23 cellular contexts compared by ENCODE assay signal in the genomic region with DNA sequence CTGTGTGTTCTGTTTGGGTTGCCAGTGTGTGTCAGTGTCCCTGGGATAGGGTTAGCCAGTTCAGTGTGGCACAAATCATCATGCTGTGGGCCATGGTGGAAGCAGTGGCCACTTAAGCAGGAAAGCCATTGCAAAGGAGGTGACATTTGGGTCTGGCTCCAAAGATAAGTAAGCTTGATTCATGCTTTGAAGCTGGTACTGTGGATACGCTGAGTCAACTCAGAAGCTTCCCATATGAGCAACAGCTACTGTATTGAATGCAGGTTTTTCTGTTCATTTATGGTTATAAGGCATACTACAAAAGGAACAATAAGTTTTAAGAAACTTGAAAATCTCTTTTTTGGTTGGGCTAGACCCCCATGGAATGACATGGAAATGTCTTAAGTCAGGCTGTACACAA.
"Had no signal": no experiment of that assay in that cellular context is flagged by ENCODE, and none has a peak within 500 bp of the region (broad histone marks: within the 10 kb centered on the region; RNA-seq: fewer than 3 reads in every experiment).

No MANE protein-coding gene starts in this region.

- H3K4me2 ChIP-seq: smooth muscle cell had no signal

- H3K4me3 ChIP-seq: esophagus muscularis mucosa, left lung, smooth muscle cell, testis had no signal

- H3K9me3 ChIP-seq: esophagus muscularis mucosa, left lung, testis had no signal

- H3K4me1 ChIP-seq: esophagus muscularis mucosa, left lung, testis had no signal

- H3K27me3 ChIP-seq: esophagus muscularis mucosa, left lung, testis had no signal

- ATAC-seq: left lung; natural killer cell treated with Interleukin-12 subunit alpha and Interleukin-12 subunit beta and Interleukin-15 and Interleukin-18, amount 100 ng/mL, for 72 hours; sciatic nerve; stimulated activated effector memory CD8-positive, alpha-beta T cell treated with anti-CD3 and anti-CD28 coated beads, Interleukin-12 subunit alpha, Interleukin-12 subunit beta, amount 100 ng/mL, for 72 hours had no signal

- H3K27ac ChIP-seq: esophagus muscularis mucosa, left lung, testis, WERI-Rb-1 had no signal

- DNase-seq: activated CD4-positive, alpha-beta T cell treated with anti-CD3 and anti-CD28 coated beads for 1 hour; activated CD8-positive, alpha-beta memory T cell treated with anti-CD3 and anti-CD28 coated beads for 24 hours; activated CD8-positive, alpha-beta memory T cell treated with anti-CD3 and anti-CD28 coated beads, Interleukin-2, amount 50 U/mL, for 48 hours; activated effector memory CD4-positive, alpha-beta T cell treated with anti-CD3 and anti-CD28 coated beads, Interleukin-2, amount 50 U/mL, for 16 hours; activated naive CD4-positive, alpha-beta T cell treated with anti-CD3 and anti-CD28 coated beads, Interleukin-2, amount 50 U/mL, for 16 hours; activated T-cell treated with anti-CD3 and anti-CD28 coated beads, Interleukin-2, amount 50 U/mL, for 48 hours; aorta; cerebellar nuclear complex; effector CD8-positive, alpha-beta T cell; foreskin melanocyte; glutamatergic neuron; hippocampal formation; kidney; left lung; nucleus accumbens; stimulated activated CD4-positive, alpha-beta T cell treated with anti-CD3 and anti-CD28 coated beads, Interleukin-4, amount 100 ng/mL, for 1 hour; testis; WERI-Rb-1 had no signal

- H3K36me3 ChIP-seq: esophagus muscularis mucosa, left lung, WERI-Rb-1 had no signal
